ENCODE assay signal across 10 cellular contexts in genomic region chr9:124122813-124123462, GRCh38.
DNase-seq lines count a peak whose midpoint lies in the region; ATAC-seq lines count a peak whose summit lies in the region.
"Had no signal": no experiment of that assay in that cellular context is flagged by ENCODE, and none has a peak within 500 bp of the region (broad histone marks: within the 10 kb centered on the region; RNA-seq: fewer than 3 reads in every experiment).

No MANE protein-coding gene starts in this region.

- peak overlapping the region; percentile 20; the same call in 1 of the 2 replicates for H3K4me2 ChIP-seq in BLaER1

- no peak overlapping the region for H3K9ac ChIP-seq in BLaER1

- DNase-seq in H7 (peak; percentile 64), UCSD-AML1 (lab: John Stamatoyannopoulos, UW; ENCODE audit: unreplicated experiment) (peak; percentile 26), kidney glomerular epithelial cell (lab: John Stamatoyannopoulos, UW) (peak; percentile 11), middle frontal gyrus (ENCODE audit: extremely low spot score, low spot score) (no peak), NOMO-1 (lab: John Stamatoyannopoulos, UW; ENCODE audit: unreplicated experiment in 2 of 2) (no peak), epidermal melanocyte (ENCODE audit: insufficient read length, low spot score) (no peak)
- DNase-seq: activated gamma-delta T cell had no signal

- H3K27ac ChIP-seq in BLaER1: no peak overlapping the region
- H3K27ac ChIP-seq: esophagus muscularis mucosa had no signal

- H3K4me1 ChIP-seq in BLaER1: peaks cover 6% of the 10 kb centered on the region; the same call in 1 of the 2 replicates
- H3K4me1 ChIP-seq: esophagus muscularis mucosa had no signal

- H3K27me3 ChIP-seq in BLaER1: no peaks in the 10 kb centered on the region
- no peaks in the 10 kb centered on the region for H3K27me3 ChIP-seq in H7 (ENCODE audit: control insufficient read depth, insufficient read depth, low read length)

- H3K4me3 ChIP-seq in BLaER1 (no peak overlapping the region), H7 (ENCODE audit: insufficient read depth, low read depth, low read length) (no peak overlapping the region)
- H3K4me3 ChIP-seq: esophagus muscularis mucosa had no signal

- ATAC-seq in GM18498 (IDR thresholded peaks at IDR 0.05; ENCODE audit: unreplicated experiment): no peak

- H3K36me3 ChIP-seq in BLaER1 (no peaks in the 10 kb centered on the region), H7 (replicated peaks; ENCODE audit: control insufficient read depth, insufficient read depth, low read length) (no peaks in the 10 kb centered on the region)
- H3K36me3 ChIP-seq: esophagus muscularis mucosa had no signal

- H4K20me1 ChIP-seq in BLaER1: no peaks in the 10 kb centered on the region

- H3K9me3 ChIP-seq in BLaER1: no peaks in the 10 kb centered on the region

Comparison
In these comparisons a context has a peak if more than half of its experiments do, and no peak if none do; other contexts are left out.
1. DNase-seq: peak in H7 (single experiment), UCSD-AML1 (single experiment) and kidney glomerular epithelial cell (single experiment); none in middle frontal gyrus (single experiment), NOMO-1 (0 of 2) and epidermal melanocyte (single experiment).